Comparison of ENCODE assay signal across 8 cellular contexts in the genomic region with DNA sequence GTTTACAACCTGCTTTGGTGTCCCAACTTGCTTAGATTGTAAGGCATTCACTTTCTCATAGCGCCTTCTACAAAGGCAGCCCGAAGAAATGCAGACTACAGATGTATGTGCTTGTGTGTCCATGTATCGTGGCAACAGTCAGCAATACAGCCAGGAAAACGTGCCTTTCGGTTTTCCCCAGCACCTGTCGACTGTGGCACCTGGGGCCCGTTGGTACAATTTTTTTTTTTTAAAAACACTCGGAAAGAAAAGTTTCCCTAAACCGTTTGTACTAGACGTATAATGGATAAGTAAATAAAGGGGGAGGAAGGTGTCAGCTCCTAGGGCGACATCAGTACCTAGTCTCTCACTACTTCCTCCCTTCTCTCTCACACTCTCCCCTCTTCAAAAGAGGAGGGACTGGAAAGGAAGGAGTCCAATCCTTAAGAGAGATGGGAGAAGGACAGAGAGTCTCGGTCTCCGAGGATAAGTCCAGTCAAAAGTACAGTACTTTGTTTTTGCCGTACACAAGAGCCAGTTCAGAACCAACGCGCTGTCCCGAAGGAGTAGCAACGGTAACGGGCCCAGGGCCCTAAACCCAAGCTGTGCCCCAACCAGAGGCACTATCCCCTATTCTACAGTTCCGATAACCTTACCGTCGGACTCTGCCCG. TPM values are rescaled to one million over a fixed set of nuclear protein-coding genes. Genes with fewer than 3 reads are reported as not detected.
DNase-seq lines count a peak whose midpoint lies in the region; ATAC-seq and TF ChIP-seq lines count a peak whose summit lies in the region.

No MANE protein-coding gene starts in this region.

- no peak overlapping the region for H2BK12ac ChIP-seq in trophoblast cell (ENCODE audit: low read length)

- no peak overlapping the region for H3K27ac Mint-ChIP-seq in CD4-positive, alpha-beta T cell

- no peak overlapping the region for H3K23ac ChIP-seq in trophoblast cell (ENCODE audit: low read length)

- DNase-seq in CD4-positive, alpha-beta T cell, result peak in 7 of 10 experiments; percentile 5 to 49 (median 32)
- DNase-seq in NOMO-1 (lab: John Stamatoyannopoulos, UW; ENCODE audit: unreplicated experiment in 2 of 2), result peak; percentile 27 to 54
- peak; percentile 77 for DNase-seq in activated effector memory CD4-positive, alpha-beta T cell treated with anti-CD3 and anti-CD28 coated beads, Interleukin-2, amount 50 U/mL, for 16 hours
- DNase-seq in foreskin melanocyte, result peak; percentile 28
- peak; percentile 74 to 85 for DNase-seq in trophoblast cell
- DNase-seq in posterior vena cava (ENCODE audit: low spot score), result no peak

- H3K4me2 ChIP-seq in trophoblast cell (ENCODE audit: low read length), result peak overlapping the region; percentile 60

- H3K9ac ChIP-seq in trophoblast cell (ENCODE audit: low read length), result peak overlapping the region; percentile 99

- peak overlapping the region; percentile 84 for H4K12ac ChIP-seq in trophoblast cell (ENCODE audit: low read depth, low read length)

- H3K36me3 Mint-ChIP-seq in CD4-positive, alpha-beta T cell (ENCODE audit: low read depth), result peaks cover 18% of the 10 kb centered on the region

- H4K91ac ChIP-seq in trophoblast cell (ENCODE audit: low read depth, low read length), result peak overlapping the region; percentile 91

- peak overlapping the region; percentile 89 for H3K18ac ChIP-seq in trophoblast cell (ENCODE audit: low read length)

- H2BK5ac ChIP-seq in trophoblast cell (ENCODE audit: low read depth, low read length, poor library complexity), result peak overlapping the region; percentile 91

- H3K79me2 ChIP-seq in trophoblast cell (ENCODE audit: control insufficient read depth, insufficient read depth, low read length, poor library complexity), result peaks cover 7% of the 10 kb centered on the region

- H3K27ac ChIP-seq in CD4-positive, alpha-beta T cell (ENCODE audit: low read depth, low read length), result peak overlapping the region; percentile 99
- H3K27ac ChIP-seq in trophoblast cell (ENCODE audit: low read depth, low read length), result peak overlapping the region; percentile 85

- H3K14ac ChIP-seq in trophoblast cell (ENCODE audit: low read length), result peak overlapping the region; percentile 97

- H3K27me3 Mint-ChIP-seq in CD4-positive, alpha-beta T cell, result no peaks in the 10 kb centered on the region

- no peaks in the 10 kb centered on the region for H3K9me3 ChIP-seq in CD4-positive, alpha-beta T cell (ENCODE audit: control insufficient read depth, low read length)
- peaks cover 3% of the 10 kb centered on the region for H3K9me3 ChIP-seq in trophoblast cell (ENCODE audit: insufficient read depth, low read depth, low read length)

- H2AFZ ChIP-seq in trophoblast cell (ENCODE audit: insufficient read depth, low read length, poor library complexity), result peak overlapping the region; percentile 62

- peaks cover 55% of the 10 kb centered on the region for H3K4me1 Mint-ChIP-seq in CD4-positive, alpha-beta T cell (ENCODE audit: low read depth)

- peaks cover 8 to 9% of the 10 kb centered on the region in 2 experiments for H3K36me3 ChIP-seq in trophoblast cell (ENCODE audit: control insufficient read depth in 1 of 2, insufficient read depth in 2 of 2, low read length in 2 of 2)

- CTCF ChIA-PET in CD4-positive, alpha-beta T cell (lab: Charles Lee), result interaction anchor here (1.0 kb wide), 1 partner anchor 15 kb away, joined by 3 read pairs; no protein-coding TSS in a partner anchor

- POLR2A ChIA-PET in CD4-positive, alpha-beta T cell (lab: Charles Lee), result interaction anchor here (0.9 to 3.0 kb wide), 7 partner anchors 20 to 1849 kb away, joined by 3 to 136 read pairs (median 7); partner anchors contain the start of genes CFAP36, CHAC2, CLHC1 and RPS27A

- H3K4me1 ChIP-seq in trophoblast cell (ENCODE audit: control insufficient read depth in 1 of 2, insufficient read depth in 2 of 2, low read length in 2 of 2), result peaks cover 0 to 3% of the 10 kb centered on the region in 2 experiments

- no peak for TF ChIP-seq CTCF in CD4-positive, alpha-beta T cell (IDR thresholded peaks at IDR 0.05)

- intact Hi-C loops in CD4-positive, alpha-beta T cell (cut with DNase I, micrococcal nuclease), result loop anchor here (1.0 to 10.0 kb wide), 10 partner anchors 97 to 1832 kb away; partner anchors contain the start of genes CFAP36 (in 2 of the 2), EML6 (in 2 of the 2), ACYP2 (in 1 of the 2) and ASB3 (in 1 of the 2)
- intact Hi-C loops in posterior vena cava (cut with DNase I), result no loop called here

- H3K9me3 Mint-ChIP-seq in CD4-positive, alpha-beta T cell, result no peaks in the 10 kb centered on the region

- peak overlapping the region; percentile 80 for H2BK120ac ChIP-seq in trophoblast cell (ENCODE audit: insufficient read depth, low read length, poor library complexity)

- peak overlapping the region; percentile 14 for H2AK5ac ChIP-seq in trophoblast cell (ENCODE audit: low read length)

- H3K27me3 ChIP-seq in CD4-positive, alpha-beta T cell (ENCODE audit: control insufficient read depth, insufficient read depth, low read length), result no peaks in the 10 kb centered on the region
- no peaks in the 10 kb centered on the region for H3K27me3 ChIP-seq in trophoblast cell (ENCODE audit: insufficient read depth, low read length)

- H4K8ac ChIP-seq in trophoblast cell (ENCODE audit: low read depth, low read length), result peak overlapping the region; percentile 97

- WGBS in trophoblast cell (ENCODE audit: extremely low coverage, insufficient coverage, insufficient read length), result no CpG with 5 or more reads among the region's 23 CpGs

- peak; percentile 18 for ATAC-seq in CD4-positive, alpha-beta T cell (ENCODE audit: poor library complexity)
- ATAC-seq in GM19035 (IDR thresholded peaks at IDR 0.05; ENCODE audit: unreplicated experiment) (peak; percentile 2), HG03432 (IDR thresholded peaks at IDR 0.05; ENCODE audit: unreplicated experiment) (peak; percentile 15)

- peak overlapping the region; percentile 100 for H3K4me3 ChIP-seq in trophoblast cell (ENCODE audit: low read depth, low read length)

- no peak overlapping the region for H3K4me3 Mint-ChIP-seq in CD4-positive, alpha-beta T cell

- H3K4ac ChIP-seq in trophoblast cell (ENCODE audit: low read depth, low read length), result peak overlapping the region; percentile 85

- peaks cover 7% of the 10 kb centered on the region for H3K79me1 ChIP-seq in trophoblast cell (ENCODE audit: low read length)

RNA-seq across cellular contexts. Expression of gene PPP4R3B, which starts 0.8 kb away (rescaled TPM):
- total RNA-seq in CD4-positive, alpha-beta T cell, result 10 to 100 TPM; 47.7 to 50.3 TPM
- 30.1 and 30.7 TPM in 2 replicates for polyA plus RNA-seq in trophoblast cell (2013)
- 10 to 100 TPM; 55.4 to 69.9 TPM for total RNA-seq in posterior vena cava

Comparison
In these comparisons a context has a peak if more than half of its experiments do, and no peak if none do; other contexts are left out.
1. intact Hi-C loops: an anchor here in CD4-positive, alpha-beta T cell (1.0 to 10.0 kb wide); none called in posterior vena cava.